8 cellular contexts compared by ENCODE assay signal in the genomic region with DNA sequence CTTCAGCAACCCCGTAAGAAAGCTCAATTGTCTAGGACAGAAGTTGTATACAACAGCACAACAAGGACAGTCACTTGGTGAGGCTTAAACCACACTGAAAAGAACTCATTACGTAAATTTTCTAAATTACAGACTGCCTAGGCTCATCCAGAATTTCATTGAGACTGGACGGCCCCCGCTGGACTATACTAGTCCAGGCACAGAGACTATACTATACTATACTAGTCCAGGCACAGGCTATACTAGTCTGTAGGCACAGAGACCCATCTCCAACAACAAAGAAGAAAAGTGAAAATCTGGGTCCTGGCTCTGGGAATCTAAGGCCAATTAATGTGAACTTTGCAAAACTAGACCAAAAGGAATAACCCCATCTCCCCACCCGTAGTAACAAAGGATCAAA. TPM values are rescaled to one million over a fixed set of nuclear protein-coding genes. Genes with fewer than 3 reads are reported as not detected.
A peak's percentile ranks its signal among the peaks of the same experiment; 100 is the strongest.
DNase-seq lines count a peak whose midpoint lies in the region; ATAC-seq and TF ChIP-seq lines count a peak whose summit lies in the region.

No MANE protein-coding gene starts in this region.

- H2BK15ac ChIP-seq in IMR-90 (ENCODE audit: low read depth, low read length): no peak overlapping the region

- peaks cover 15 to 25% of the 10 kb centered on the region in 2 experiments for H3K79me1 ChIP-seq in IMR-90 (ENCODE audit: low read depth in 1 of 2, low read length in 2 of 2)

- DNase-seq in AG10803 (ENCODE audit: low read depth) (no peak), IMR-90 (no peak), chondrocyte (ENCODE audit: low spot score) (no peak), DMS153 (lab: John Stamatoyannopoulos, UW) (no peak), EL (no peak), hippocampal formation (lab: John Stamatoyannopoulos, UW) (no peak)
- DNase-seq in stimulated activated CD4-positive, alpha-beta T cell treated with anti-CD3 and anti-CD28 coated beads, Interleukin-4, amount 100 ng/mL, for 4 hours: no peak

- H4K8ac ChIP-seq in IMR-90 (ENCODE audit: low read depth in 2 of 2, low read length in 2 of 2): peak overlapping the region; percentile 55 to 83

- H3K18ac ChIP-seq in IMR-90 (ENCODE audit: low read depth, low read length): no peak overlapping the region

- H3K36me3 Mint-ChIP-seq in chondrocyte (ENCODE audit: low read depth): peaks cover 15% of the 10 kb centered on the region

- no peak for TF ChIP-seq RAD21 in IMR-90 (IDR thresholded peaks at IDR 0.05; ENCODE audit: low read length)

- peak overlapping the region; percentile 96 for H3K27ac Mint-ChIP-seq in chondrocyte (ENCODE audit: unreplicated experiment)

- POLR2A ChIA-PET in IMR-90 (lab: Charles Lee; ENCODE audit: unreplicated experiment): interaction anchor here (0.5 kb wide), 1 partner anchor 21 kb away, joined by 4 read pairs; no protein-coding TSS in a partner anchor

- peak overlapping the region; percentile 69 for H3K27ac ChIP-seq in IMR-90 (ENCODE audit: insufficient read depth, low read length)
- H3K27ac ChIP-seq in muscle layer of duodenum (ENCODE audit: low read length): peak overlapping the region; percentile 82

- in situ Hi-C loops in IMR-90 (cut with MboI; ENCODE audit: low sequenced_read_pairs): no loop called here

- peak; percentile 16 for ATAC-seq in IMR-90 (ENCODE audit: low read depth)

- CTCF ChIA-PET in IMR-90 (lab: Yijun Ruan, JAX): interaction anchor here (0.6 kb wide), 1 partner anchor 326 kb away, joined by 4 read pairs; no protein-coding TSS in a partner anchor

- TF ChIP-seq CTCF in AG10803 (conservative IDR thresholded peaks at IDR 0.05; ENCODE audit: low read length) (no peak), IMR-90 (conservative IDR thresholded peaks at IDR 0.05; ENCODE audit: low read depth, low read length) (no peak), chondrocyte (IDR thresholded peaks at IDR 0.05) (no peak)

- peak overlapping the region; percentile 43 for H3K14ac ChIP-seq in IMR-90 (replicated peaks; ENCODE audit: low read depth, low read length)

- H3K56ac ChIP-seq in IMR-90 (ENCODE audit: extremely low read depth, insufficient read depth, low read length): peak overlapping the region; percentile 32; the same call in 1 of the 2 replicates

- no peak overlapping the region for H2AK5ac ChIP-seq in IMR-90 (ENCODE audit: low read depth, low read length)

- H3K4me1 ChIP-seq in IMR-90 (ENCODE audit: control insufficient read depth, insufficient read depth, low read length): 0 out of 2 replicates have a peak, but pooled peaks cover 2% of the 10 kb centered on the region
- peaks cover 8 to 11% of the 10 kb centered on the region in 2 donors for H3K4me1 ChIP-seq in muscle layer of duodenum (ENCODE audit: control insufficient read depth in 1 of 2, insufficient read depth in 2 of 2, low read length in 2 of 2)

- H3K36me3 ChIP-seq in IMR-90 (ENCODE audit: control insufficient read depth, insufficient read depth, low read length) (peaks cover 6% of the 10 kb centered on the region; the same call in 1 of the 2 replicates), muscle layer of duodenum (ENCODE audit: control insufficient read depth in 1 of 2, insufficient read depth in 2 of 2, low read length in 2 of 2) (peaks cover 4 to 30% of the 10 kb centered on the region in 2 donors)

- H3K9ac ChIP-seq in IMR-90 (ENCODE audit: low read depth, low read length): peak overlapping the region; percentile 76

- peak overlapping the region; percentile 37; the same call in 1 of the 2 replicates for H3K4ac ChIP-seq in IMR-90 (ENCODE audit: low read depth, low read length)

- no peak overlapping the region for H4K91ac ChIP-seq in IMR-90 (ENCODE audit: insufficient read depth, low read depth, low read length)

- 10% methylated on average over 2 of the region's 5 CpGs; no CpG with 5 or more reads in 1 of the 2 experiments for WGBS in IMR-90 (ENCODE audit: extremely low coverage in 2 of 2, insufficient read length in 1 of 2), 2 experiments

- H2BK120ac ChIP-seq in IMR-90 (ENCODE audit: low read depth, low read length): no peak overlapping the region

- no peaks in the 10 kb centered on the region for H3K9me1 ChIP-seq in IMR-90 (ENCODE audit: insufficient read depth, low read length)

- intact Hi-C loops in IMR-90 (cut with micrococcal nuclease): loop anchor here (1.0 to 10.0 kb wide), 4 partner anchors 39 to 223 kb away; a partner anchor contains a TSS

- H2BK20ac ChIP-seq in IMR-90 (ENCODE audit: low read depth, low read length): no peak overlapping the region

- H4K20me1 ChIP-seq in IMR-90 (ENCODE audit: insufficient read depth, low read length): no peaks in the 10 kb centered on the region; the same call in 1 of the 2 replicates

- H3K27me3 ChIP-seq in IMR-90 (ENCODE audit: control insufficient read depth, insufficient read depth, low read length) (no peaks in the 10 kb centered on the region), muscle layer of duodenum (ENCODE audit: low read depth, low read length) (no peaks in the 10 kb centered on the region)

- dilution Hi-C loops in IMR-90 (cut with HindIII; ENCODE audit: low sequenced_read_pairs, unreplicated experiment): no loop called here

- no TSS peak for BruUV-seq in IMR-90 (replicated peaks; lab: Mats Ljungman, UMichigan)

- peaks cover 17% of the 10 kb centered on the region for H3K9me3 Mint-ChIP-seq in chondrocyte (ENCODE audit: low read depth)

- peak overlapping the region; percentile 8 for H2AK9ac ChIP-seq in IMR-90 (replicated peaks; ENCODE audit: low read depth, low read length, poor library complexity)

- peaks cover 27% of the 10 kb centered on the region for H3K4me1 Mint-ChIP-seq in chondrocyte (ENCODE audit: low read depth)

- peak overlapping the region; percentile 94 for H2AFZ ChIP-seq in IMR-90 (replicated peaks; ENCODE audit: low read length, poor library complexity)

- no peak overlapping the region for H4K5ac ChIP-seq in IMR-90 (ENCODE audit: low read depth, low read length)

- peak overlapping the region; percentile 6 for H2BK5ac ChIP-seq in IMR-90 (ENCODE audit: low read depth, low read length, poor library complexity, severe bottlenecking)

- H3K4me3 Mint-ChIP-seq in chondrocyte (ENCODE audit: unreplicated experiment): peak overlapping the region; percentile 84

- H3K9me3 ChIP-seq in IMR-90 (ENCODE audit: control insufficient read depth, insufficient read depth, low read length) (peaks cover 7% of the 10 kb centered on the region), muscle layer of duodenum (ENCODE audit: control insufficient read depth in 1 of 2, low read length in 2 of 2) (peaks cover 0 to 13% of the 10 kb centered on the region in 2 donors)

- H3K23ac ChIP-seq in IMR-90 (ENCODE audit: low read depth, low read length): peak overlapping the region; percentile 85; the same call in 1 of the 2 replicates

- H3K27me3 Mint-ChIP-seq in chondrocyte (ENCODE audit: low read depth): no peaks in the 10 kb centered on the region

- no peak for TF ChIP-seq POLR2A in IMR-90 (IDR thresholded peaks at IDR 0.05; ENCODE audit: low read depth, low read length)

- H3K4me3 ChIP-seq in AG10803 (ENCODE audit: low read length) (peak overlapping the region; percentile 80), IMR-90 (ENCODE audit: insufficient read depth, low read depth, low read length) (peak overlapping the region; percentile 61), muscle layer of duodenum (ENCODE audit: low read depth in 1 of 2, low read length in 2 of 2) (peak overlapping the region; percentile 89 to 95)

- H3K4me2 ChIP-seq in IMR-90 (ENCODE audit: low read depth, low read length): peak overlapping the region; percentile 85

TF ChIP-seq in IMR-90, 13 proteins besides CTCF, POLR2A, EP300 and RAD21 (continues in another document):
- TF ChIP-seq MAZ (IDR thresholded peaks at IDR 0.05; ENCODE audit: borderline replicate concordance, low read depth, low read length) (no peak), RCOR1 (IDR thresholded peaks at IDR 0.05; ENCODE audit: insufficient replicate concordance, low read length) (no peak), MXI1 (IDR thresholded peaks at IDR 0.05; ENCODE audit: borderline replicate concordance, low read depth, low read length) (no peak), MAFK (IDR thresholded peaks at IDR 0.05; ENCODE audit: low read depth, low read length) (no peak), CHD1 (IDR thresholded peaks at IDR 0.05; ENCODE audit: low read depth, low read length) (no peak), BHLHE40 (IDR thresholded peaks at IDR 0.05; ENCODE audit: low read depth, low read length) (no peak), SMC3 (IDR thresholded peaks at IDR 0.05; ENCODE audit: low read depth, low read length) (no peak)
- TF ChIP-seq, protein P1, sequence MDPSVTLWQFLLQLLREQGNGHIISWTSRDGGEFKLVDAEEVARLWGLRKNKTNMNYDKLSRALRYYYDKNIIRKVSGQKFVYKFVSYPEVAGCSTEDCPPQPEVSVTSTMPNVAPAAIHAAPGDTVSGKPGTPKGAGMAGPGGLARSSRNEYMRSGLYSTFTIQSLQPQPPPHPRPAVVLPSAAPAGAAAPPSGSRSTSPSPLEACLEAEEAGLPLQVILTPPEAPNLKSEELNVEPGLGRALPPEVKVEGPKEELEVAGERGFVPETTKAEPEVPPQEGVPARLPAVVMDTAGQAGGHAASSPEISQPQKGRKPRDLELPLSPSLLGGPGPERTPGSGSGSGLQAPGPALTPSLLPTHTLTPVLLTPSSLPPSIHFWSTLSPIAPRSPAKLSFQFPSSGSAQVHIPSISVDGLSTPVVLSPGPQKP (IDR thresholded peaks at IDR 0.05; ENCODE audit: borderline replicate concordance, low read depth, low read length): no peak

RNA-seq across cellular contexts. Expression of a gene that starts 0.7 kb away (rescaled TPM):
- 10.0 and 12.0 TPM in 2 replicates for total RNA-seq in IMR-90 (2012; rRNA removed)
- 1.2 and 1.6 TPM in 2 replicates for polyA plus RNA-seq in IMR-90 (2012; rRNA removed)
- 0.37 and 0.43 TPM in 2 replicates for polyA plus RNA-seq in IMR-90 (2012; cell fraction: cytosol; rRNA removed)
- 0.38 and 2.2 TPM in 2 replicates for polyA plus RNA-seq in IMR-90 (2012; cell fraction: nucleus; rRNA removed; ENCODE audit: low replicate concordance)
- 8.2 to 9.3 TPM (median 8.7 TPM) in 3 replicates for total RNA-seq in chondrocyte

RNA-seq across cellular contexts. Expression of a gene that starts 38.8 kb away (rescaled TPM):
- 6.1 TPM in 2 replicates for total RNA-seq in IMR-90 (2012; rRNA removed)
- 0.50 and 0.82 TPM in 2 replicates for polyA plus RNA-seq in IMR-90 (2012; rRNA removed)
- polyA plus RNA-seq in IMR-90 (2012; cell fraction: cytosol; rRNA removed): 0.10 and 0.15 TPM in 2 replicates
- polyA plus RNA-seq in IMR-90 (2012; cell fraction: nucleus; rRNA removed; ENCODE audit: low replicate concordance): 0.18 and 2.2 TPM in 2 replicates
- 4.4 to 5.4 TPM (median 5.0 TPM) in 3 replicates for total RNA-seq in chondrocyte

RNA-seq across cellular contexts. Expression of a gene that starts 51.7 kb away (rescaled TPM):
- total RNA-seq in IMR-90 (2012; rRNA removed) (not detected in 2 replicates), chondrocyte (not detected in 3 replicates)
- polyA plus RNA-seq in IMR-90 (2012; rRNA removed): not detected in 2 replicates
- polyA plus RNA-seq in IMR-90 (2012; cell fraction: cytosol; rRNA removed): not detected in 2 replicates
- not detected in 2 replicates for polyA plus RNA-seq in IMR-90 (2012; cell fraction: nucleus; rRNA removed; ENCODE audit: low replicate concordance)
